ENCODE assay signal across 9 cellular contexts in genomic region chr1:160416369-160416768, GRCh38.
DNase-seq lines count a peak whose midpoint lies in the region; TF ChIP-seq lines count a peak whose summit lies in the region.
"Had no signal": no experiment of that assay in that cellular context is flagged by ENCODE, and none has a peak within 500 bp of the region (broad histone marks: within the 10 kb centered on the region; RNA-seq: fewer than 3 reads in every experiment).

No MANE protein-coding gene starts in this region.

- TF ChIP-seq CTCF in AG09319 (IDR thresholded peaks at IDR 0.05; ENCODE audit: low read depth, low read length), result peak; percentile 15
- TF ChIP-seq CTCF in GM12875 (IDR thresholded peaks at IDR 0.05; ENCODE audit: borderline replicate concordance, insufficient read depth, low read depth, low read length), result peak; percentile 24; the same call in 1 of the 2 replicates

- no peak overlapping the region for H3K4me3 ChIP-seq in GM12875 (ENCODE audit: low read depth, low read length)

- DNase-seq in AG09319 (ENCODE audit: extremely low read depth, low read depth), result no peak
- DNase-seq in OCI-M1 (lab: John Stamatoyannopoulos, UW), result peak; percentile 51
- peak; percentile 65 for DNase-seq in glomerular visceral epithelial cell (ENCODE audit: extremely low spot score)
- DNase-seq in SKM-1 treated with dmso at 0.1 percent for 144 hours (lab: John Stamatoyannopoulos, UW; ENCODE audit: unreplicated experiment), result no peak
- no peak for DNase-seq in SKM-1 (lab: John Stamatoyannopoulos, UW; ENCODE audit: unreplicated experiment)
- DNase-seq in amniotic stem cell (lab: John Stamatoyannopoulos, UW), result no peak
- DNase-seq in NCI-H2029 (lab: John Stamatoyannopoulos, UW), result no peak
- DNase-seq: activated naive CD8-positive, alpha-beta T cell treated with anti-CD3 and anti-CD28 coated beads, Interleukin-2, amount 50 U/mL, for 24 hours had no signal

Comparison
In these comparisons a context has a peak if more than half of its experiments do, and no peak if none do; other contexts are left out.
1. DNase-seq: peak in OCI-M1 (single experiment) and glomerular visceral epithelial cell (single experiment); none in AG09319 (single experiment), SKM-1 treated with dmso at 0.1 percent for 144 hours (single experiment), SKM-1 (single experiment), amniotic stem cell (single experiment) and NCI-H2029 (single experiment).